1 cellular context compared by ENCODE assay signal in the genomic region with DNA sequence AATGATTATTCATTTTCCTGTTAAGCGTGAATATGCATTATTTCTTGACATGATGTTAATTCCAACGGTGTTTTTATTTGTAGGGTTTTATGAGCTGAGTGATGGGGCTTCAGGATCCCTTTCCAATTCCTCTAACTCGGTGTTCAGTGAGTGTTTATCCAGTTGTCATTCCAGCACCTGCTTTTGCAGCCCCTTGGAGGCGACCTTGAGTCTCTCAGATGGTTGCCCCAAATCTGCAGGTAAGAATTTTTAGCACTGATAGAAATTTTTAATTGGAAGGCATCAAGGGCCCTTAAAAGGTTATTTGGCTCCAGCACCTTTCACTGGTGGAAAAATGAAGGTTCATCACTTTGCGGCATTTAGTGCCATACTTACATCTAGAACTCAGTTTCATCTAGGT.
TF ChIP-seq lines count a peak whose summit lies in the region.

No MANE protein-coding gene starts in this region.

TF ChIP-seq in IMR-90, 13 proteins besides CTCF, POLR2A, EP300 and RAD21 (continued from another document):
- TF ChIP-seq, protein P1, sequence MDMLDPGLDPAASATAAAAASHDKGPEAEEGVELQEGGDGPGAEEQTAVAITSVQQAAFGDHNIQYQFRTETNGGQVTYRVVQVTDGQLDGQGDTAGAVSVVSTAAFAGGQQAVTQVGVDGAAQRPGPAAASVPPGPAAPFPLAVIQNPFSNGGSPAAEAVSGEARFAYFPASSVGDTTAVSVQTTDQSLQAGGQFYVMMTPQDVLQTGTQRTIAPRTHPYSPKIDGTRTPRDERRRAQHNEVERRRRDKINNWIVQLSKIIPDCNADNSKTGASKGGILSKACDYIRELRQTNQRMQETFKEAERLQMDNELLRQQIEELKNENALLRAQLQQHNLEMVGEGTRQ (IDR thresholded peaks at IDR 0.05; ENCODE audit: low read depth, low read length): no peak
- no peak for TF ChIP-seq RCOR1 (IDR thresholded peaks at IDR 0.05; ENCODE audit: insufficient replicate concordance, low read length)
- TF ChIP-seq MXI1 (IDR thresholded peaks at IDR 0.05; ENCODE audit: borderline replicate concordance, low read depth, low read length): no peak
- TF ChIP-seq, protein P2, sequence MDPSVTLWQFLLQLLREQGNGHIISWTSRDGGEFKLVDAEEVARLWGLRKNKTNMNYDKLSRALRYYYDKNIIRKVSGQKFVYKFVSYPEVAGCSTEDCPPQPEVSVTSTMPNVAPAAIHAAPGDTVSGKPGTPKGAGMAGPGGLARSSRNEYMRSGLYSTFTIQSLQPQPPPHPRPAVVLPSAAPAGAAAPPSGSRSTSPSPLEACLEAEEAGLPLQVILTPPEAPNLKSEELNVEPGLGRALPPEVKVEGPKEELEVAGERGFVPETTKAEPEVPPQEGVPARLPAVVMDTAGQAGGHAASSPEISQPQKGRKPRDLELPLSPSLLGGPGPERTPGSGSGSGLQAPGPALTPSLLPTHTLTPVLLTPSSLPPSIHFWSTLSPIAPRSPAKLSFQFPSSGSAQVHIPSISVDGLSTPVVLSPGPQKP (IDR thresholded peaks at IDR 0.05; ENCODE audit: borderline replicate concordance, low read depth, low read length): no peak
- TF ChIP-seq FOS (IDR thresholded peaks at IDR 0.05; ENCODE audit: low read depth, low read length): no peak
